Comparison of ENCODE assay signal across 29 cellular contexts in genomic region chr13:45024847-45025246, GRCh38.
"Had no signal": no experiment of that assay in that cellular context is flagged by ENCODE, and none has a peak within 500 bp of the region (broad histone marks: within the 10 kb centered on the region; RNA-seq: fewer than 3 reads in every experiment).

No MANE protein-coding gene starts in this region.

- DNase-seq: colonic mucosa; cortex of kidney; dermis blood vessel endothelial cell; dorsolateral prefrontal cortex; effector CD4-positive, alpha-beta T cell; effector CD8-positive, alpha-beta T cell; effector memory CD4-positive, alpha-beta T cell; effector memory CD8-positive, alpha-beta T cell; endodermal cell; erythroblast; esophagus squamous epithelium; foreskin fibroblast; foreskin keratinocyte; foreskin melanocyte; gastrocnemius medialis; glutamatergic neuron; head of caudate nucleus; heart left ventricle; heart right ventricle had no signal

- H3K27me3 Mint-ChIP-seq: dendritic cell treated with granulocyte-macrophage colony-stimulating factor and Interleukin-4, amounts not matched to agents 40 ng/mL and 50 ng/mL, for 4 days; effector memory CD8-positive, alpha-beta T cell had no signal

- H3K4me3 ChIP-seq: colonic mucosa, coronary artery, dorsolateral prefrontal cortex, esophagus muscularis mucosa, esophagus squamous epithelium, gastrocnemius medialis, gastroesophageal sphincter, heart left ventricle, heart right ventricle had no signal

- H3K4me1 ChIP-seq: colonic mucosa, esophagus muscularis mucosa, esophagus squamous epithelium, foreskin keratinocyte, gastrocnemius medialis, gastroesophageal sphincter, heart left ventricle, heart right ventricle had no signal

- H3K27ac ChIP-seq: colonic mucosa, coronary artery, dorsolateral prefrontal cortex, epithelial cell of prostate, esophagus muscularis mucosa, esophagus squamous epithelium, foreskin keratinocyte, gastrocnemius medialis, gastroesophageal sphincter, heart left ventricle, heart right ventricle had no signal

- H3K9me3 ChIP-seq: colonic mucosa, esophagus muscularis mucosa, esophagus squamous epithelium, gastrocnemius medialis, gastroesophageal sphincter, heart left ventricle, heart right ventricle had no signal

- ATAC-seq: effector memory CD8-positive, alpha-beta T cell; esophagus mucosa; foreskin keratinocyte; gastrocnemius medialis; gastroesophageal sphincter; heart left ventricle; heart right ventricle had no signal

- H3K27ac Mint-ChIP-seq: dendritic cell treated with granulocyte-macrophage colony-stimulating factor and Interleukin-4, amounts not matched to agents 40 ng/mL and 50 ng/mL, for 4 days; effector memory CD8-positive, alpha-beta T cell; endodermal cell had no signal

- H3K27me3 ChIP-seq: colonic mucosa, dorsolateral prefrontal cortex, esophagus muscularis mucosa, esophagus squamous epithelium, foreskin keratinocyte, gastrocnemius medialis, gastroesophageal sphincter, heart left ventricle, heart right ventricle had no signal

- H3K4me3 Mint-ChIP-seq: dendritic cell treated with granulocyte-macrophage colony-stimulating factor and Interleukin-4, amounts not matched to agents 40 ng/mL and 50 ng/mL, for 4 days; effector memory CD8-positive, alpha-beta T cell; endodermal cell had no signal

- H3K9me3 Mint-ChIP-seq: dendritic cell treated with granulocyte-macrophage colony-stimulating factor and Interleukin-4, amounts not matched to agents 40 ng/mL and 50 ng/mL, for 4 days; effector memory CD8-positive, alpha-beta T cell; endodermal cell had no signal

- FAIRE-seq: colon, endometrium, endothelial cell of umbilical vein, frontal cortex had no signal
